Comparison of ENCODE assay signal across 28 cellular contexts in genomic region chr11:100715163-100715792, GRCh38. TPM values are rescaled to one million over a fixed set of nuclear protein-coding genes. Genes with fewer than 3 reads are reported as not detected.
DNase-seq lines count a peak whose midpoint lies in the region; ATAC-seq, FAIRE-seq and TF ChIP-seq lines count a peak whose summit lies in the region.
"Had no signal": no experiment of that assay in that cellular context is flagged by ENCODE, and none has a peak within 500 bp of the region (broad histone marks: within the 10 kb centered on the region; RNA-seq: fewer than 3 reads in every experiment).

No MANE protein-coding gene starts in this region.

- no peaks in the 10 kb centered on the region for H3F3A ChIP-seq in GM23338 (replicated peaks; ENCODE audit: low read depth)

- no peaks in the 10 kb centered on the region for H4K20me1 ChIP-seq in GM23338 (replicated peaks; ENCODE audit: insufficient read depth)

- TF ChIP-seq CTCF in GM23338 (conservative IDR thresholded peaks at IDR 0.05; ENCODE audit: low read depth in 2 of 2) (no peak), endothelial cell (IDR thresholded peaks at IDR 0.05; ENCODE audit: unreplicated experiment) (no peak), kidney (IDR thresholded peaks at IDR 0.05; ENCODE audit: borderline replicate concordance, extremely low read depth, insufficient read depth) (no peak), gastrocnemius medialis (IDR thresholded peaks at IDR 0.05 in 4 of 5, conservative IDR thresholded peaks at IDR 0.05 in 1 of 5) (no peak)

- H3K27me3 ChIP-seq in GM23338 (ENCODE audit: insufficient read depth) (no peaks in the 10 kb centered on the region), gastrocnemius medialis (no peaks in the 10 kb centered on the region)
- H3K27me3 ChIP-seq: gastroesophageal sphincter, upper lobe of right lung had no signal

- no peak for FAIRE-seq in kidney (lab: Jason Lieb, UNC)
- FAIRE-seq: colon, K562 had no signal

- no peaks in the 10 kb centered on the region for H3K9me3 ChIP-seq in kidney (ENCODE audit: control insufficient read depth in 1 of 2, low read length in 2 of 2)
- no peaks in the 10 kb centered on the region for H3K9me3 ChIP-seq in gastrocnemius medialis
- H3K9me3 ChIP-seq: gastroesophageal sphincter, prostate gland, upper lobe of right lung had no signal

- H3K4me3 Mint-ChIP-seq in GM23338 (no peak overlapping the region), endothelial cell (ENCODE audit: unreplicated experiment) (no peak overlapping the region)
- H3K4me3 Mint-ChIP-seq: activated CD4-positive, alpha-beta T cell treated with anti-CD3 and anti-CD28 coated beads, Interleukin-2, amount 10 ng/mL, durations not matched to agents 7 days and 5 days; activated naive CD4-positive, alpha-beta T cell treated with anti-CD3 and anti-CD28 coated beads, Interleukin-2, amount 10 ng/mL, durations not matched to agents 7 days and 5 days; effector memory CD8-positive, alpha-beta T cell had no signal

- peaks cover 76% of the 10 kb centered on the region for H3K79me2 ChIP-seq in GM23338 (replicated peaks; ENCODE audit: insufficient read depth)

- H3K4me2 ChIP-seq in GM23338 = no peak overlapping the region

- H3K27ac ChIP-seq in GM23338 (ENCODE audit: low read depth) (no peak overlapping the region; the same call in 1 of the 2 replicates), kidney (ENCODE audit: low read depth in 2 of 2, low read length in 2 of 2) (peak overlapping the region; percentile 57 to 61), gastrocnemius medialis (peak overlapping the region; percentile 52 to 86 (median 67))
- H3K27ac ChIP-seq: gastroesophageal sphincter, prostate gland, upper lobe of right lung had no signal

- peak in 1 of 2 donors; percentile 51 for TF ChIP-seq POLR2A in gastrocnemius medialis (IDR thresholded peaks at IDR 0.05)

- no peaks in the 10 kb centered on the region for H3K9me2 ChIP-seq in GM23338 (ENCODE audit: insufficient read depth)

- H3K9me3 Mint-ChIP-seq in GM23338 (no peaks in the 10 kb centered on the region), endothelial cell (ENCODE audit: unreplicated experiment) (no peaks in the 10 kb centered on the region)
- H3K9me3 Mint-ChIP-seq: activated CD4-positive, alpha-beta T cell treated with anti-CD3 and anti-CD28 coated beads, Interleukin-2, amount 10 ng/mL, durations not matched to agents 7 days and 5 days had no signal

- H3K4me3 ChIP-seq in GM23338 = no peak overlapping the region
- H3K4me3 ChIP-seq in kidney (ENCODE audit: low read length in 2 of 2) = peak overlapping the region in 1 of 2 donors; percentile 51
- H3K4me3 ChIP-seq in gastrocnemius medialis = peak overlapping the region in 3 of 4 donors; percentile 11 to 36 (median 21)
- H3K4me3 ChIP-seq: gastroesophageal sphincter, K562, prostate gland, upper lobe of right lung had no signal

- H3K36me3 ChIP-seq in GM23338 (ENCODE audit: insufficient read depth) (no peaks in the 10 kb centered on the region), kidney (ENCODE audit: control insufficient read depth in 1 of 2, insufficient read depth in 2 of 2, low read length in 2 of 2) (no peaks in the 10 kb centered on the region), gastrocnemius medialis (no peaks in the 10 kb centered on the region)
- H3K36me3 ChIP-seq: gastroesophageal sphincter, prostate gland, upper lobe of right lung had no signal

- H3K27me3 Mint-ChIP-seq in GM23338 (ENCODE audit: insufficient read depth, low read depth, poor library complexity) = no peaks in the 10 kb centered on the region
- H3K27me3 Mint-ChIP-seq in endothelial cell (ENCODE audit: unreplicated experiment) = peaks cover 2% of the 10 kb centered on the region
- H3K27me3 Mint-ChIP-seq: activated CD4-positive, alpha-beta T cell treated with anti-CD3 and anti-CD28 coated beads, Interleukin-2, amount 10 ng/mL, durations not matched to agents 7 days and 5 days; activated naive CD4-positive, alpha-beta T cell treated with anti-CD3 and anti-CD28 coated beads, Interleukin-2, amount 10 ng/mL, durations not matched to agents 7 days and 5 days; effector memory CD8-positive, alpha-beta T cell had no signal

- in situ Hi-C loops in gastrocnemius medialis (cut with MboI; ENCODE audit: low sequenced_read_pairs in 4 of 4) = no loop called here

- H3K27ac Mint-ChIP-seq in GM23338 (peak overlapping the region; percentile 9; the same call in 1 of the 2 replicates), endothelial cell (ENCODE audit: unreplicated experiment) (peak overlapping the region; percentile 82)
- H3K27ac Mint-ChIP-seq: activated CD4-positive, alpha-beta T cell treated with anti-CD3 and anti-CD28 coated beads, Interleukin-2, amount 10 ng/mL, durations not matched to agents 7 days and 5 days; activated naive CD4-positive, alpha-beta T cell treated with anti-CD3 and anti-CD28 coated beads, Interleukin-2, amount 10 ng/mL, durations not matched to agents 7 days and 5 days; effector memory CD8-positive, alpha-beta T cell had no signal

- ATAC-seq in GM23338 (no peak), gastrocnemius medialis (peak; percentile 45 to 63), GM21390 (IDR thresholded peaks at IDR 0.05; ENCODE audit: unreplicated experiment) (no peak)
- ATAC-seq: effector memory CD8-positive, alpha-beta T cell; esophagus mucosa; gastroesophageal sphincter; K562; upper lobe of right lung had no signal

- H3K4me1 Mint-ChIP-seq in GM23338 = peaks cover 51% of the 10 kb centered on the region
- peaks cover 18% of the 10 kb centered on the region for H3K4me1 Mint-ChIP-seq in endothelial cell (ENCODE audit: unreplicated experiment)
- H3K4me1 Mint-ChIP-seq: activated CD4-positive, alpha-beta T cell treated with anti-CD3 and anti-CD28 coated beads, Interleukin-2, amount 10 ng/mL, durations not matched to agents 7 days and 5 days; activated naive CD4-positive, alpha-beta T cell treated with anti-CD3 and anti-CD28 coated beads, Interleukin-2, amount 10 ng/mL, durations not matched to agents 7 days and 5 days had no signal

- intact Hi-C loops in kidney (cut with DNase I) (no loop called here), gastrocnemius medialis (cut with DNase I; ENCODE audit: low total_unique reads) (no loop called here)

- peaks cover 25% of the 10 kb centered on the region for H3K4me1 ChIP-seq in GM23338 (ENCODE audit: insufficient read depth)
- peaks cover 6 to 28% of the 10 kb centered on the region in 2 donors for H3K4me1 ChIP-seq in kidney (ENCODE audit: control insufficient read depth in 1 of 2, insufficient read depth in 1 of 2, low read depth in 1 of 2, low read length in 2 of 2)
- peaks cover 18 to 48% of the 10 kb centered on the region in 2 donors for H3K4me1 ChIP-seq in gastrocnemius medialis
- H3K4me1 ChIP-seq: prostate gland had no signal

- H2AFZ ChIP-seq in GM23338 = no peak overlapping the region

- DNase-seq in GM23338 (ENCODE audit: low spot score) (no peak), endothelial cell (ENCODE audit: low spot score) (no peak), kidney (no peak), gastrocnemius medialis (no peak), hypothalamus (lab: John Stamatoyannopoulos, UW) (no peak), foreskin melanocyte (no peak), SHP77 (lab: John Stamatoyannopoulos, UW) (no peak)
- DNase-seq: activated CD4-positive, alpha-beta T cell treated with anti-CD3 and anti-CD28 coated beads, Interleukin-2, amount 10 ng/mL, durations not matched to agents 7 days and 5 days; activated naive CD4-positive, alpha-beta T cell treated with anti-CD3 and anti-CD28 coated beads, Interleukin-2, amount 10 ng/mL, durations not matched to agents 7 days and 5 days; amniotic stem cell; COR-L47; DMS53; effector memory CD8-positive, alpha-beta T cell; HCEC 1CT; NCI-H2029 treated with DMSO at 0.1 percent for 48 hours; NCI-H2227 treated with DMSO at 0.1 percent for 48 hours; NCI-H526 treated with DMSO at 0.1 percent for 48 hours; stimulated activated CD4-positive, alpha-beta T cell treated with anti-CD3 and anti-CD28 coated beads, Interleukin-2, amount 100 ng/mL, for 48 hours; substantia nigra; T1000; upper lobe of right lung had no signal

- H3K36me3 Mint-ChIP-seq in GM23338 (ENCODE audit: low read depth) (peaks cover 6% of the 10 kb centered on the region; the same call in 2 of the 3 replicates), endothelial cell (ENCODE audit: low read depth, unreplicated experiment) (no peaks in the 10 kb centered on the region)
- H3K36me3 Mint-ChIP-seq: activated naive CD4-positive, alpha-beta T cell treated with anti-CD3 and anti-CD28 coated beads, Interleukin-2, amount 10 ng/mL, durations not matched to agents 7 days and 5 days had no signal

- peak overlapping the region in 1 of 2 donors; percentile 16 for H3K9ac ChIP-seq in kidney (ENCODE audit: low read length in 2 of 2)

TF ChIP-seq in GM23338, 12 proteins besides CTCF, POLR2A, EP300 and RAD21:
- no peak for TF ChIP-seq ZNF331 (CRISPR knock-in tag; IDR thresholded peaks at IDR 0.05; ENCODE audit: low read depth)

RNA-seq across cellular contexts. Expression of gene ARHGAP42, which starts 28.2 kb away (rescaled TPM):
- total RNA-seq in GM23338 (2014; rRNA removed; shearing (Covaris generic)) = 32.2 and 35.7 TPM in 2 replicates
- 23.5 and 23.7 TPM in 2 replicates for polyA plus RNA-seq in GM23338 (2016; fragmentation: Nextera tagmentation; extraction: Ambion mirVana)
- 19.1 TPM for total RNA-seq in endothelial cell (ENCODE audit: unreplicated experiment)
- 18.9 TPM for total RNA-seq in kidney
- polyA plus RNA-seq in kidney (ENCODE audit: insufficient read depth, low read depth, low replicate concordance) = 4.2 TPM
- total RNA-seq in gastrocnemius medialis = 10 to 100 TPM in 2 of 4 donors, 1 to 10 TPM in 2; 6.0 to 13.9 (median 10.2) TPM
- total RNA-seq: G401 had no signal

Comparison
In these comparisons a context has a peak if more than half of its experiments do, and no peak if none do; other contexts are left out.
1. ATAC-seq: peak in gastrocnemius medialis (2 of 2); none in GM23338 (single experiment) and GM21390 (single experiment).